Comparison of ENCODE assay signal across 8 cellular contexts in the genomic region with DNA sequence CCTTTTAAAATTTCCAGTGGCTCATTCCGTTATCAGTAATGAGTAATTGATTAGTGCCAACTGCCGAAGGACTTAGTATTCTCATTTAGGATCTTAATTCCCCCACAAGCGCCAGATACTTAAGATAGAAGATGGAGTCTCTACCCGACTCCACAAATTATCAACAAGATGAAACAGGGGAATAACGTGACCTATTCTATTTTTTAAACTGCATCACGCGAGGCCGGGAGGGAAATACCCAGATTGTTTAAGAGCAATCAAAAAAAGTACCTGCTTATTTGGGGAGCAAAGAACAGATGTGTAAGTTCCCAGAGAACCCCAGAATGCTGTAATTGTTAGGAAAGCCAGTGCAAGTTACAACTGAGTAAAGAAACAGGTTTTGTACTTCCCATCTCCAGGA. TPM values are rescaled to one million over a fixed set of nuclear protein-coding genes. Genes with fewer than 3 reads are reported as not detected.
DNase-seq lines count a peak whose midpoint lies in the region; ATAC-seq and TF ChIP-seq lines count a peak whose summit lies in the region.

No MANE protein-coding gene starts in this region.

- no peak for DNase-seq in heart left ventricle
- no peak for DNase-seq in cardiac septum (ENCODE audit: low spot score)
- DNase-seq in activated T-helper 1 cell treated with anti-CD3 and anti-CD28 coated beads, Interleukin-12 subunit alpha, Interleukin-12 subunit beta, Interleukin-2, Interleukin-4 antibody, amounts not matched to agents 30 ng/mL and 10 ng/mL and 1 ng/mL, durations not matched to agents 14 hours and 24 hours and 36 hours (ENCODE audit: low spot score) = no peak
- DNase-seq in left lung = no peak
- no peak for DNase-seq in upper lobe of right lung
- DNase-seq in MV-4-11 (lab: John Stamatoyannopoulos, UW) = no peak

- H3K4me3 Mint-ChIP-seq in activated T-helper 1 cell treated with anti-CD3 and anti-CD28 coated beads, Interleukin-12 subunit alpha, Interleukin-12 subunit beta, Interleukin-2, Interleukin-4 antibody, amounts not matched to agents 30 ng/mL and 10 ng/mL and 1 ng/mL, durations not matched to agents 14 hours and 24 hours and 36 hours = peak overlapping the region; percentile 89

- H3K4me3 ChIP-seq in heart left ventricle = peak overlapping the region in 11 of 12 donors; percentile 63 to 94 (median 79)
- peak overlapping the region; percentile 86 to 91 for H3K4me3 ChIP-seq in left lung
- peak overlapping the region; percentile 92 for H3K4me3 ChIP-seq in upper lobe of right lung

- H3K9me3 ChIP-seq in heart left ventricle (peaks cover 0 to 7% (median 0%) of the 10 kb centered on the region in 12 donors), left lung (no peaks in the 10 kb centered on the region), upper lobe of right lung (no peaks in the 10 kb centered on the region)

- WGBS in heart left ventricle, 4 donors = 27 to 32% (median 29%) methylated on average over 8 of the region's 8 CpGs

- no peak for TF ChIP-seq POLR2A in heart left ventricle (IDR thresholded peaks at IDR 0.05)

- H3K27ac Mint-ChIP-seq in activated T-helper 1 cell treated with anti-CD3 and anti-CD28 coated beads, Interleukin-12 subunit alpha, Interleukin-12 subunit beta, Interleukin-2, Interleukin-4 antibody, amounts not matched to agents 30 ng/mL and 10 ng/mL and 1 ng/mL, durations not matched to agents 14 hours and 24 hours and 36 hours = peak overlapping the region; percentile 94

- H3K4me1 ChIP-seq in heart left ventricle = peaks cover 0 to 33% (median 14%) of the 10 kb centered on the region in 12 donors
- peaks cover 6 to 37% of the 10 kb centered on the region in 2 donors for H3K4me1 ChIP-seq in left lung
- peaks cover 7% of the 10 kb centered on the region for H3K4me1 ChIP-seq in upper lobe of right lung

- H3K27me3 ChIP-seq in heart left ventricle (no peaks in the 10 kb centered on the region), left lung (no peaks in the 10 kb centered on the region), upper lobe of right lung (no peaks in the 10 kb centered on the region)

- no peak for ATAC-seq in heart left ventricle
- ATAC-seq in left lung = no peak
- ATAC-seq in upper lobe of right lung = no peak
- no peak for ATAC-seq in HG03135 (IDR thresholded peaks at IDR 0.05; ENCODE audit: unreplicated experiment)
- ATAC-seq in GM19035 (IDR thresholded peaks at IDR 0.05; ENCODE audit: unreplicated experiment) = no peak

- peaks cover 27% of the 10 kb centered on the region for H3K4me1 Mint-ChIP-seq in activated T-helper 1 cell treated with anti-CD3 and anti-CD28 coated beads, Interleukin-12 subunit alpha, Interleukin-12 subunit beta, Interleukin-2, Interleukin-4 antibody, amounts not matched to agents 30 ng/mL and 10 ng/mL and 1 ng/mL, durations not matched to agents 14 hours and 24 hours and 36 hours (ENCODE audit: low read depth)

- no peaks in the 10 kb centered on the region for H3K36me3 ChIP-seq in heart left ventricle
- H3K36me3 ChIP-seq in left lung = no peaks in the 10 kb centered on the region
- no peaks in the 10 kb centered on the region for H3K36me3 ChIP-seq in upper lobe of right lung

- H3K9me3 Mint-ChIP-seq in activated T-helper 1 cell treated with anti-CD3 and anti-CD28 coated beads, Interleukin-12 subunit alpha, Interleukin-12 subunit beta, Interleukin-2, Interleukin-4 antibody, amounts not matched to agents 30 ng/mL and 10 ng/mL and 1 ng/mL, durations not matched to agents 14 hours and 24 hours and 36 hours = no peaks in the 10 kb centered on the region

- H3K27me3 Mint-ChIP-seq in activated T-helper 1 cell treated with anti-CD3 and anti-CD28 coated beads, Interleukin-12 subunit alpha, Interleukin-12 subunit beta, Interleukin-2, Interleukin-4 antibody, amounts not matched to agents 30 ng/mL and 10 ng/mL and 1 ng/mL, durations not matched to agents 14 hours and 24 hours and 36 hours (ENCODE audit: insufficient read depth) = peaks cover 9% of the 10 kb centered on the region

- peaks cover 3% of the 10 kb centered on the region for H3K36me3 Mint-ChIP-seq in activated T-helper 1 cell treated with anti-CD3 and anti-CD28 coated beads, Interleukin-12 subunit alpha, Interleukin-12 subunit beta, Interleukin-2, Interleukin-4 antibody, amounts not matched to agents 30 ng/mL and 10 ng/mL and 1 ng/mL, durations not matched to agents 14 hours and 24 hours and 36 hours (ENCODE audit: low read depth)

- H3K27ac ChIP-seq in heart left ventricle = peak overlapping the region; percentile 84 to 98 (median 94)
- H3K27ac ChIP-seq in left lung = peak overlapping the region; percentile 96 to 99
- H3K27ac ChIP-seq in upper lobe of right lung = peak overlapping the region; percentile 98

- TF ChIP-seq CTCF in heart left ventricle (IDR thresholded peaks at IDR 0.05) (no peak), left lung (IDR thresholded peaks at IDR 0.05) (no peak), upper lobe of right lung (IDR thresholded peaks at IDR 0.05) (no peak)

- intact Hi-C loops in heart left ventricle (cut with DNase I) = loop anchor here (1.0 to 10.0 kb wide), 9 partner anchors 46 to 211 kb away; no protein-coding TSS in a partner anchor
- intact Hi-C loops in cardiac septum (cut with DNase I) = loop anchor here (1.0 to 5.0 kb wide), 3 partner anchors 81 to 211 kb away; no protein-coding TSS in a partner anchor
- intact Hi-C loops in activated T-helper 1 cell treated with anti-CD3 and anti-CD28 coated beads, Interleukin-12 subunit alpha, Interleukin-12 subunit beta, Interleukin-2, Interleukin-4 antibody, amounts not matched to agents 30 ng/mL and 10 ng/mL and 1 ng/mL, durations not matched to agents 14 hours and 24 hours and 36 hours (cut with micrococcal nuclease) = loop anchor here (1.0 to 2.0 kb wide), 7 partner anchors 29 to 210 kb away; a partner anchor contains a TSS
- intact Hi-C loops in left lung (cut with DNase I) = loop anchor here in 1 of 2 donors (2.0 to 10.0 kb wide), 2 partner anchors 149 to 189 kb away; no protein-coding TSS in a partner anchor
- intact Hi-C loops in upper lobe of right lung (cut with DNase I) = loop anchor here (5.0 kb wide), 1 partner anchor 151 kb away; no protein-coding TSS in a partner anchor

RNA-seq across cellular contexts. Expression of a gene that starts 1.1 kb away (rescaled TPM):
- total RNA-seq in heart left ventricle = 10 to 100 TPM; 18.7 to 34.1 (median 28.0) TPM
- polyA plus RNA-seq in heart left ventricle = 1 to 10 TPM; 7.1 to 9.5 TPM
- total RNA-seq in cardiac septum = 17.6 TPM
- total RNA-seq in activated T-helper 1 cell treated with anti-CD3 and anti-CD28 coated beads, Interleukin-12 subunit alpha, Interleukin-12 subunit beta, Interleukin-2, Interleukin-4 antibody, amounts not matched to agents 30 ng/mL and 10 ng/mL and 1 ng/mL, durations not matched to agents 14 hours and 24 hours and 36 hours = 12.2 and 13.4 TPM in 2 replicates
- 10 to 100 TPM; 20.9 to 27.7 TPM for total RNA-seq in left lung
- total RNA-seq in upper lobe of right lung = 32.5 TPM

RNA-seq across cellular contexts. Expression of a gene that starts 29.0 kb away (rescaled TPM):
- total RNA-seq in heart left ventricle (10 to 100 TPM in 6 of 9 donors, 1 to 10 TPM in 3; 6.4 to 22.1 (median 15.6) TPM), cardiac septum (13.2 TPM), left lung (1 to 10 TPM; 6.8 to 8.2 TPM), upper lobe of right lung (5.6 TPM)
- 1 to 10 TPM; 4.7 to 5.1 TPM for polyA plus RNA-seq in heart left ventricle
- total RNA-seq in activated T-helper 1 cell treated with anti-CD3 and anti-CD28 coated beads, Interleukin-12 subunit alpha, Interleukin-12 subunit beta, Interleukin-2, Interleukin-4 antibody, amounts not matched to agents 30 ng/mL and 10 ng/mL and 1 ng/mL, durations not matched to agents 14 hours and 24 hours and 36 hours = 3.7 and 4.2 TPM in 2 replicates
